Comparison of ENCODE assay signal across 1 cellular context in genomic region chr5:172573115-172573882, GRCh38.
A peak's percentile ranks its signal among the peaks of the same experiment; 100 is the strongest.
TF ChIP-seq lines count a peak whose summit lies in the region.

No MANE protein-coding gene starts in this region.

TF ChIP-seq in IMR-90, 13 proteins besides CTCF, POLR2A, EP300 and RAD21:
- TF ChIP-seq USF2 (IDR thresholded peaks at IDR 0.05; ENCODE audit: low read depth, low read length) (peak; percentile 70), BHLHE40 (IDR thresholded peaks at IDR 0.05; ENCODE audit: low read depth, low read length) (no peak)
